11 cellular contexts compared by ENCODE assay signal in genomic region chr17:82035956-82036633, GRCh38. TPM values are rescaled to one million over a fixed set of nuclear protein-coding genes. Genes with fewer than 3 reads are reported as not detected.
DNase-seq lines count a peak whose midpoint lies in the region; ATAC-seq, FAIRE-seq and TF ChIP-seq lines count a peak whose summit lies in the region.
"Had no signal": no experiment of that assay in that cellular context is flagged by ENCODE, and none has a peak within 500 bp of the region (broad histone marks: within the 10 kb centered on the region; RNA-seq: fewer than 3 reads in every experiment).

No MANE protein-coding gene starts in this region.

- peak overlapping the region; percentile 96 for H3K4me2 ChIP-seq in keratinocyte (ENCODE audit: control insufficient read depth, extremely low read depth, insufficient read depth, low read depth, low read length)

- H3K27me3 Mint-ChIP-seq in activated CD4-positive, alpha-beta T cell treated with anti-CD3 and anti-CD28 coated beads, Interleukin-2, amount 10 ng/mL, durations not matched to agents 7 days and 5 days: no peaks in the 10 kb centered on the region
- H3K27me3 Mint-ChIP-seq in activated CD8-positive, alpha-beta T cell treated with anti-CD3 and anti-CD28 coated beads, Interleukin-2, amount 10 ng/mL, durations not matched to agents 7 days and 5 days (ENCODE audit: low read depth): no peaks in the 10 kb centered on the region

- CTCF ChIA-PET in activated CD4-positive, alpha-beta T cell treated with anti-CD3 and anti-CD28 coated beads, Interleukin-2, amount 10 ng/mL, durations not matched to agents 7 days and 5 days (lab: Charles Lee): interaction anchor here (1.0 to 4.7 kb wide), 3 partner anchors 15 to 183 kb away, joined by 3 to 49 read pairs (median 7); partner anchors contain the start of genes CENPX and LRRC45
- CTCF ChIA-PET in activated CD8-positive, alpha-beta T cell treated with anti-CD3 and anti-CD28 coated beads, Interleukin-2, amount 10 ng/mL, durations not matched to agents 7 days and 5 days (lab: Charles Lee): interaction anchor here (1.0 to 2.6 kb wide), 5 partner anchors 36 to 110 kb away, joined by 3 to 14 read pairs (median 4); no protein-coding TSS in a partner anchor

- H3K9ac ChIP-seq in keratinocyte (ENCODE audit: control insufficient read depth, extremely low read depth, insufficient read depth, low read length) (peak overlapping the region; percentile 78), subcutaneous abdominal adipose tissue (ENCODE audit: low read length in 5 of 5) (peak overlapping the region in 3 of 5 donors; percentile 70 to 91 (median 73))

- peaks cover 8% of the 10 kb centered on the region for H3K36me3 Mint-ChIP-seq in activated CD4-positive, alpha-beta T cell treated with anti-CD3 and anti-CD28 coated beads, Interleukin-2, amount 10 ng/mL, durations not matched to agents 7 days and 5 days (ENCODE audit: low read depth)
- H3K36me3 Mint-ChIP-seq in activated CD8-positive, alpha-beta T cell treated with anti-CD3 and anti-CD28 coated beads, Interleukin-2, amount 10 ng/mL, durations not matched to agents 7 days and 5 days (ENCODE audit: low read depth): peaks cover 16% of the 10 kb centered on the region
- H3K36me3 Mint-ChIP-seq: activated naive CD4-positive, alpha-beta T cell treated with anti-CD3 and anti-CD28 coated beads, Interleukin-2, amount 50 U/mL, for 72 hours had no signal

- H3K27ac ChIP-seq in keratinocyte (ENCODE audit: control insufficient read depth, insufficient read depth, low read length) (no peak overlapping the region), subcutaneous abdominal adipose tissue (ENCODE audit: low read depth, low read length) (no peak overlapping the region)

- H3K9me1 ChIP-seq in keratinocyte (ENCODE audit: control insufficient read depth, extremely low read depth, insufficient read depth, low read length): no peaks in the 10 kb centered on the region

- peak overlapping the region in 2 of 3 experiments; percentile 55 to 87 for H3K4me3 ChIP-seq in keratinocyte (ENCODE audit: control insufficient read depth in 2 of 3, extremely low read depth in 1 of 3, insufficient read depth in 2 of 3, low read depth in 1 of 3, low read length in 3 of 3)
- peak overlapping the region in 4 of 5 donors; percentile 45 to 70 (median 66) for H3K4me3 ChIP-seq in subcutaneous abdominal adipose tissue (ENCODE audit: low read depth in 1 of 5, low read length in 5 of 5)

- H3K36me3 ChIP-seq in keratinocyte (ENCODE audit: control insufficient read depth in 2 of 2, extremely low read depth in 1 of 2, insufficient read depth in 2 of 2, low read length in 2 of 2) (peaks cover 1 to 4% of the 10 kb centered on the region in 2 experiments), subcutaneous abdominal adipose tissue (ENCODE audit: control insufficient read depth in 5 of 5, insufficient read depth in 5 of 5, low read length in 5 of 5) (peaks cover 0 to 3% (median 0%) of the 10 kb centered on the region in 5 donors)

- H3K4me3 Mint-ChIP-seq in activated CD4-positive, alpha-beta T cell treated with anti-CD3 and anti-CD28 coated beads, Interleukin-2, amount 10 ng/mL, durations not matched to agents 7 days and 5 days: peak overlapping the region; percentile 85
- H3K4me3 Mint-ChIP-seq in activated CD8-positive, alpha-beta T cell treated with anti-CD3 and anti-CD28 coated beads, Interleukin-2, amount 10 ng/mL, durations not matched to agents 7 days and 5 days: peak overlapping the region; percentile 78

- no peak for TF ChIP-seq CTCF in keratinocyte (optimal IDR thresholded peaks at IDR 0.05 in 1 of 3, IDR thresholded peaks at IDR 0.05 in 1 of 3, conservative IDR thresholded peaks at IDR 0.05 in 1 of 3; ENCODE audit: extremely low read depth in 1 of 3, insufficient read depth in 2 of 3, low read length in 3 of 3)

- H2AFZ ChIP-seq in keratinocyte (ENCODE audit: control insufficient read depth, low read length): no peak overlapping the region

- H3K9me3 ChIP-seq in keratinocyte (ENCODE audit: control insufficient read depth, low read depth, low read length) (no peaks in the 10 kb centered on the region), subcutaneous abdominal adipose tissue (ENCODE audit: control insufficient read depth in 5 of 5, low read length in 5 of 5) (no peaks in the 10 kb centered on the region)

- no peak for FAIRE-seq in keratinocyte (lab: Jason Lieb, UNC)
- FAIRE-seq: H54 had no signal

- H3K79me2 ChIP-seq in keratinocyte (ENCODE audit: control insufficient read depth, insufficient read depth, low read length): no peaks in the 10 kb centered on the region

- no peaks in the 10 kb centered on the region for H4K20me1 ChIP-seq in keratinocyte (ENCODE audit: control insufficient read depth, extremely low read depth, insufficient read depth, low read length)

- dilution Hi-C loops in keratinocyte (cut with MboI; ENCODE audit: extremely low pct_ligation_motif_present, low sequenced_read_pairs): no loop called here

- POLR2A ChIA-PET in activated CD4-positive, alpha-beta T cell treated with anti-CD3 and anti-CD28 coated beads, Interleukin-2, amount 10 ng/mL, durations not matched to agents 7 days and 5 days (lab: Charles Lee): no interaction called here
- POLR2A ChIA-PET in activated CD8-positive, alpha-beta T cell treated with anti-CD3 and anti-CD28 coated beads, Interleukin-2, amount 10 ng/mL, durations not matched to agents 7 days and 5 days (lab: Charles Lee): no interaction called here

- ATAC-seq in activated CD8-positive, alpha-beta T cell treated with anti-CD3 and anti-CD28 coated beads, Interleukin-2, amount 10 ng/mL, durations not matched to agents 7 days and 5 days: no peak
- no peak for ATAC-seq in GM21515 (IDR thresholded peaks at IDR 0.05; ENCODE audit: unreplicated experiment)
- ATAC-seq: sciatic nerve had no signal

- H3K4me1 ChIP-seq in keratinocyte (ENCODE audit: control insufficient read depth, extremely low read depth, insufficient read depth, low read length): peaks cover 17% of the 10 kb centered on the region
- peaks cover 4 to 40% (median 34%) of the 10 kb centered on the region in 5 donors for H3K4me1 ChIP-seq in subcutaneous abdominal adipose tissue (ENCODE audit: control insufficient read depth in 5 of 5, insufficient read depth in 5 of 5, low read length in 5 of 5)

- H3K4me1 Mint-ChIP-seq in activated CD4-positive, alpha-beta T cell treated with anti-CD3 and anti-CD28 coated beads, Interleukin-2, amount 10 ng/mL, durations not matched to agents 7 days and 5 days: peaks cover 28% of the 10 kb centered on the region
- peaks cover 28% of the 10 kb centered on the region for H3K4me1 Mint-ChIP-seq in activated CD8-positive, alpha-beta T cell treated with anti-CD3 and anti-CD28 coated beads, Interleukin-2, amount 10 ng/mL, durations not matched to agents 7 days and 5 days (ENCODE audit: low read depth)

- no peaks in the 10 kb centered on the region for H3K27me3 ChIP-seq in keratinocyte (ENCODE audit: control insufficient read depth, extremely low read depth, insufficient read depth, low read length)
- H3K27me3 ChIP-seq in subcutaneous abdominal adipose tissue (ENCODE audit: control insufficient read depth in 5 of 5, insufficient read depth in 4 of 5, low read length in 5 of 5): peaks cover 0 to 7% (median 0%) of the 10 kb centered on the region in 5 donors

- H3K9me3 Mint-ChIP-seq in activated CD4-positive, alpha-beta T cell treated with anti-CD3 and anti-CD28 coated beads, Interleukin-2, amount 10 ng/mL, durations not matched to agents 7 days and 5 days: no peaks in the 10 kb centered on the region
- H3K9me3 Mint-ChIP-seq in activated CD8-positive, alpha-beta T cell treated with anti-CD3 and anti-CD28 coated beads, Interleukin-2, amount 10 ng/mL, durations not matched to agents 7 days and 5 days (ENCODE audit: insufficient read depth): no peaks in the 10 kb centered on the region
- H3K9me3 Mint-ChIP-seq: activated naive CD4-positive, alpha-beta T cell treated with anti-CD3 and anti-CD28 coated beads, Interleukin-2, amount 50 U/mL, for 72 hours had no signal

- H3K27ac Mint-ChIP-seq in activated CD4-positive, alpha-beta T cell treated with anti-CD3 and anti-CD28 coated beads, Interleukin-2, amount 10 ng/mL, durations not matched to agents 7 days and 5 days: peak overlapping the region; percentile 5
- H3K27ac Mint-ChIP-seq in activated CD8-positive, alpha-beta T cell treated with anti-CD3 and anti-CD28 coated beads, Interleukin-2, amount 10 ng/mL, durations not matched to agents 7 days and 5 days: no peak overlapping the region

- no peak for DNase-seq in activated CD4-positive, alpha-beta T cell treated with anti-CD3 and anti-CD28 coated beads, Interleukin-2, amount 10 ng/mL, durations not matched to agents 7 days and 5 days
- no peak for DNase-seq in activated CD4-positive, alpha-beta T cell treated with anti-CD3 and anti-CD28 coated beads for 4 hours
- no peak for DNase-seq in activated CD8-positive, alpha-beta T cell treated with anti-CD3 and anti-CD28 coated beads, Interleukin-2, amount 10 ng/mL, durations not matched to agents 7 days and 5 days
- no peak for DNase-seq in keratinocyte (ENCODE audit: low read depth, low spot score)
- DNase-seq in middle frontal gyrus (ENCODE audit: extremely low spot score, low spot score): no peak
- no peak for DNase-seq in globus pallidus (ENCODE audit: low spot score)

RNA-seq across cellular contexts. Expression of gene DCXR, which starts 1.4 kb away (rescaled TPM):
- 100 to 1,000 TPM; 140 to 144 TPM for total RNA-seq in activated CD4-positive, alpha-beta T cell treated with anti-CD3 and anti-CD28 coated beads, Interleukin-2, amount 10 ng/mL, durations not matched to agents 7 days and 5 days
- total RNA-seq in activated CD8-positive, alpha-beta T cell treated with anti-CD3 and anti-CD28 coated beads, Interleukin-2, amount 10 ng/mL, durations not matched to agents 7 days and 5 days: 100 to 1,000 TPM; 141 TPM
- 45.4 to 73.6 TPM (median 64.0 TPM) in 3 replicates for polyA plus RNA-seq in keratinocyte
- polyA plus RNA-seq in keratinocyte (2011; ENCODE audit: low read depth): 10.2 TPM
- polyA plus RNA-seq in keratinocyte (2011; cell fraction: cytosol; rRNA removed): 59.0 and 103 TPM in 2 replicates
- 51.5 and 77.5 TPM in 2 replicates for polyA plus RNA-seq in keratinocyte (2011; cell fraction: nucleus; rRNA removed)
- 62.1 and 118 TPM in 2 replicates for polyA plus RNA-seq in keratinocyte (2012; ENCODE audit: low replicate concordance)
- 39.1 to 83.3 TPM (median 62.9 TPM) in 3 replicates for polyA minus RNA-seq in keratinocyte
- polyA minus RNA-seq in keratinocyte (2011; cell fraction: cytosol; rRNA and poly(A)+ RNA removed): 41.8 TPM
- 12.2 and 13.9 TPM in 2 replicates for polyA minus RNA-seq in keratinocyte (2011; cell fraction: nucleus; rRNA and poly(A)+ RNA removed)

RNA-seq across cellular contexts. Expression of gene RAC3, which starts 4.6 kb away (rescaled TPM):
- total RNA-seq in activated CD4-positive, alpha-beta T cell treated with anti-CD3 and anti-CD28 coated beads, Interleukin-2, amount 10 ng/mL, durations not matched to agents 7 days and 5 days: 10 to 100 TPM; 12.2 to 13.7 TPM
- total RNA-seq in activated CD8-positive, alpha-beta T cell treated with anti-CD3 and anti-CD28 coated beads, Interleukin-2, amount 10 ng/mL, durations not matched to agents 7 days and 5 days: 10 to 100 TPM; 12.9 to 13.1 TPM
- polyA plus RNA-seq in keratinocyte: 10.2 to 23.0 TPM (median 12.3 TPM) in 3 replicates
- polyA plus RNA-seq in keratinocyte (2011; ENCODE audit: low read depth): 1.6 TPM
- 8.5 and 23.2 TPM in 2 replicates for polyA plus RNA-seq in keratinocyte (2011; cell fraction: cytosol; rRNA removed)
- 8.9 and 15.0 TPM in 2 replicates for polyA plus RNA-seq in keratinocyte (2011; cell fraction: nucleus; rRNA removed)
- 4.1 and 10.1 TPM in 2 replicates for polyA plus RNA-seq in keratinocyte (2012; ENCODE audit: low replicate concordance)
- polyA minus RNA-seq in keratinocyte: 3.7 to 34.6 TPM (median 7.4 TPM) in 3 replicates
- 31.1 TPM for polyA minus RNA-seq in keratinocyte (2011; cell fraction: cytosol; rRNA and poly(A)+ RNA removed)
- 3.2 and 5.4 TPM in 2 replicates for polyA minus RNA-seq in keratinocyte (2011; cell fraction: nucleus; rRNA and poly(A)+ RNA removed)

RNA-seq across cellular contexts. Expression of gene LRRC45, which starts 13.0 kb away (rescaled TPM):
- total RNA-seq in activated CD4-positive, alpha-beta T cell treated with anti-CD3 and anti-CD28 coated beads, Interleukin-2, amount 10 ng/mL, durations not matched to agents 7 days and 5 days: 10 to 100 TPM; 54.5 to 68.4 TPM
- total RNA-seq in activated CD8-positive, alpha-beta T cell treated with anti-CD3 and anti-CD28 coated beads, Interleukin-2, amount 10 ng/mL, durations not matched to agents 7 days and 5 days: 10 to 100 TPM; 58.3 to 58.9 TPM
- 2.5 to 3.6 TPM (median 2.9 TPM) in 3 replicates for polyA plus RNA-seq in keratinocyte
- 1.1 TPM for polyA plus RNA-seq in keratinocyte (2011; ENCODE audit: low read depth)
- polyA plus RNA-seq in keratinocyte (2011; cell fraction: cytosol; rRNA removed): 0.61 and 1.4 TPM in 2 replicates
- 5.7 and 7.1 TPM in 2 replicates for polyA plus RNA-seq in keratinocyte (2011; cell fraction: nucleus; rRNA removed)
- 1.2 and 3.5 TPM in 2 replicates for polyA plus RNA-seq in keratinocyte (2012; ENCODE audit: low replicate concordance)
- 1.5 to 2.5 TPM (median 2.3 TPM) in 3 replicates for polyA minus RNA-seq in keratinocyte
- 3.1 TPM for polyA minus RNA-seq in keratinocyte (2011; cell fraction: cytosol; rRNA and poly(A)+ RNA removed)
- 1.5 and 3.7 TPM in 2 replicates for polyA minus RNA-seq in keratinocyte (2011; cell fraction: nucleus; rRNA and poly(A)+ RNA removed)

RNA-seq across cellular contexts. Expression of gene CENPX, which starts 13.4 kb away (rescaled TPM):
- total RNA-seq in activated CD4-positive, alpha-beta T cell treated with anti-CD3 and anti-CD28 coated beads, Interleukin-2, amount 10 ng/mL, durations not matched to agents 7 days and 5 days: 10 to 100 TPM; 57.3 to 73.0 TPM
- total RNA-seq in activated CD8-positive, alpha-beta T cell treated with anti-CD3 and anti-CD28 coated beads, Interleukin-2, amount 10 ng/mL, durations not matched to agents 7 days and 5 days: 10 to 100 TPM; 86.7 to 87.7 TPM
- polyA plus RNA-seq in keratinocyte: 38.3 to 52.0 TPM (median 48.2 TPM) in 3 replicates
- 4.8 TPM for polyA plus RNA-seq in keratinocyte (2011; ENCODE audit: low read depth)
- polyA plus RNA-seq in keratinocyte (2011; cell fraction: cytosol; rRNA removed): 19.8 and 41.7 TPM in 2 replicates
- polyA plus RNA-seq in keratinocyte (2011; cell fraction: nucleus; rRNA removed): 19.4 and 20.6 TPM in 2 replicates
- polyA plus RNA-seq in keratinocyte (2012; ENCODE audit: low replicate concordance): 24.4 and 64.8 TPM in 2 replicates
- 7.8 to 10.6 TPM (median 9.1 TPM) in 3 replicates for polyA minus RNA-seq in keratinocyte
- 30.5 TPM for polyA minus RNA-seq in keratinocyte (2011; cell fraction: cytosol; rRNA and poly(A)+ RNA removed)
- 5.0 and 6.1 TPM in 2 replicates for polyA minus RNA-seq in keratinocyte (2011; cell fraction: nucleus; rRNA and poly(A)+ RNA removed)

RNA-seq across cellular contexts. Expression of gene RFNG, which starts 15.5 kb away (rescaled TPM):
- total RNA-seq in activated CD4-positive, alpha-beta T cell treated with anti-CD3 and anti-CD28 coated beads, Interleukin-2, amount 10 ng/mL, durations not matched to agents 7 days and 5 days: 10 to 100 TPM; 29.0 to 29.8 TPM
- 10 to 100 TPM; 19.4 to 20.8 TPM for total RNA-seq in activated CD8-positive, alpha-beta T cell treated with anti-CD3 and anti-CD28 coated beads, Interleukin-2, amount 10 ng/mL, durations not matched to agents 7 days and 5 days
- 10.2 to 25.3 TPM (median 13.6 TPM) in 3 replicates for polyA plus RNA-seq in keratinocyte
- polyA plus RNA-seq in keratinocyte (2011; ENCODE audit: low read depth): 10.9 TPM
- polyA plus RNA-seq in keratinocyte (2011; cell fraction: cytosol; rRNA removed): 5.5 and 14.9 TPM in 2 replicates
- 54.3 and 78.8 TPM in 2 replicates for polyA plus RNA-seq in keratinocyte (2011; cell fraction: nucleus; rRNA removed)
- 23.8 and 42.0 TPM in 2 replicates for polyA plus RNA-seq in keratinocyte (2012; ENCODE audit: low replicate concordance)
- 5.4 to 31.0 TPM (median 8.0 TPM) in 3 replicates for polyA minus RNA-seq in keratinocyte
- polyA minus RNA-seq in keratinocyte (2011; cell fraction: cytosol; rRNA and poly(A)+ RNA removed): 21.1 TPM
- 18.7 and 21.1 TPM in 2 replicates for polyA minus RNA-seq in keratinocyte (2011; cell fraction: nucleus; rRNA and poly(A)+ RNA removed)
